ENCODE assay signal across 18 cellular contexts in genomic region chr10:49569031-49569765, GRCh38. TPM values are rescaled to one million over a fixed set of nuclear protein-coding genes. Genes with fewer than 3 reads are reported as not detected.
DNase-seq lines count a peak whose midpoint lies in the region; ATAC-seq and TF ChIP-seq lines count a peak whose summit lies in the region.
"Had no signal": no experiment of that assay in that cellular context is flagged by ENCODE, and none has a peak within 500 bp of the region (broad histone marks: within the 10 kb centered on the region; RNA-seq: fewer than 3 reads in every experiment).

No MANE protein-coding gene starts in this region.

- H3K9me3 Mint-ChIP-seq in activated CD8-positive, alpha-beta T cell treated with anti-CD3 and anti-CD28 coated beads for 36 hours, result no peaks in the 10 kb centered on the region
- no peaks in the 10 kb centered on the region for H3K9me3 Mint-ChIP-seq in activated CD8-positive, alpha-beta T cell treated with anti-CD3 and anti-CD28 coated beads, Interleukin-2, amount 10 ng/mL, durations not matched to agents 7 days and 5 days (ENCODE audit: insufficient read depth)

- intact Hi-C loops in activated CD8-positive, alpha-beta T cell treated with anti-CD3 and anti-CD28 coated beads for 36 hours (cut with micrococcal nuclease), result no loop called here
- intact Hi-C loops in psoas muscle (cut with DNase I), result no loop called here

- no peak overlapping the region for H2AFZ ChIP-seq in fibroblast of lung (ENCODE audit: low read length)
- no peak overlapping the region for H2AFZ ChIP-seq in smooth muscle cell (ENCODE audit: low read depth)

- H4K20me1 ChIP-seq in fibroblast of lung (ENCODE audit: control insufficient read depth, extremely low read depth, insufficient read depth, low read length), result no peaks in the 10 kb centered on the region
- no peaks in the 10 kb centered on the region for H4K20me1 ChIP-seq in smooth muscle cell (ENCODE audit: low read depth)

- H3K9me3 ChIP-seq in fibroblast of lung (ENCODE audit: control insufficient read depth, insufficient read depth, low read depth, low read length), result no peaks in the 10 kb centered on the region
- no peaks in the 10 kb centered on the region for H3K9me3 ChIP-seq in smooth muscle cell (replicated peaks; ENCODE audit: low read depth)
- H3K9me3 ChIP-seq in psoas muscle, result no peaks in the 10 kb centered on the region

- DNase-seq in activated CD8-positive, alpha-beta T cell treated with anti-CD3 and anti-CD28 coated beads for 36 hours, result no peak
- DNase-seq in activated CD8-positive, alpha-beta T cell treated with anti-CD3 and anti-CD28 coated beads, Interleukin-2, amount 10 ng/mL, durations not matched to agents 7 days and 5 days, result no peak
- DNase-seq in T1000 (lab: John Stamatoyannopoulos, UW), result peak; percentile 40
- DNase-seq in fibroblast of lung (ENCODE audit: low read depth in 2 of 2), result peak; percentile 31 to 94
- no peak for DNase-seq in smooth muscle cell (lab: John Stamatoyannopoulos, UW; ENCODE audit: unreplicated experiment)
- DNase-seq in psoas muscle, result no peak
- no peak for DNase-seq in effector CD4-positive, alpha-beta T cell
- DNase-seq: 8988T; activated CD4-positive, alpha-beta T cell treated with anti-CD3 and anti-CD28 coated beads, Interleukin-2, amount 10 ng/mL, durations not matched to agents 7 days and 5 days; activated gamma-delta T cell treated with Interleukin-2 at 50 U/mL for 16 hours; glutamatergic neuron; H9; left colon; NCI-H774; SW 1271 had no signal

- H3K79me2 ChIP-seq in fibroblast of lung (ENCODE audit: control insufficient read depth, insufficient read depth, low read length) (no peaks in the 10 kb centered on the region), smooth muscle cell (ENCODE audit: low read depth) (no peaks in the 10 kb centered on the region)

- no peak overlapping the region for H3K4me3 Mint-ChIP-seq in activated CD8-positive, alpha-beta T cell treated with anti-CD3 and anti-CD28 coated beads for 36 hours
- H3K4me3 Mint-ChIP-seq in activated CD8-positive, alpha-beta T cell treated with anti-CD3 and anti-CD28 coated beads, Interleukin-2, amount 10 ng/mL, durations not matched to agents 7 days and 5 days, result no peak overlapping the region
- H3K4me3 Mint-ChIP-seq: activated CD4-positive, alpha-beta T cell treated with anti-CD3 and anti-CD28 coated beads, Interleukin-2, amount 10 ng/mL, durations not matched to agents 7 days and 5 days; H9 had no signal

- no peaks in the 10 kb centered on the region for H3F3A ChIP-seq in smooth muscle cell (ENCODE audit: low read depth)

- CTCF ChIA-PET in activated CD8-positive, alpha-beta T cell treated with anti-CD3 and anti-CD28 coated beads for 36 hours (lab: Charles Lee), result interaction anchor here (1.4 kb wide), 1 partner anchor 24 kb away, joined by 3 read pairs; no protein-coding TSS in a partner anchor
- CTCF ChIA-PET in activated CD8-positive, alpha-beta T cell treated with anti-CD3 and anti-CD28 coated beads, Interleukin-2, amount 10 ng/mL, durations not matched to agents 7 days and 5 days (lab: Charles Lee), result interaction anchor here (1.4 to 3.2 kb wide), 2 partner anchors 24 to 30 kb away, joined by 6 to 11 read pairs; partner anchors contain the start of gene ERCC6

- peaks cover 16% of the 10 kb centered on the region for H3K4me1 Mint-ChIP-seq in activated CD8-positive, alpha-beta T cell treated with anti-CD3 and anti-CD28 coated beads for 36 hours (ENCODE audit: low read depth)
- H3K4me1 Mint-ChIP-seq in activated CD8-positive, alpha-beta T cell treated with anti-CD3 and anti-CD28 coated beads, Interleukin-2, amount 10 ng/mL, durations not matched to agents 7 days and 5 days (ENCODE audit: low read depth), result peaks cover 38% of the 10 kb centered on the region
- H3K4me1 Mint-ChIP-seq: H9 had no signal

- no peak overlapping the region for H3K9ac ChIP-seq in fibroblast of lung (ENCODE audit: insufficient read depth, low read length)
- no peak overlapping the region for H3K9ac ChIP-seq in smooth muscle cell (ENCODE audit: low read depth)

- H3K4me2 ChIP-seq in fibroblast of lung (ENCODE audit: extremely low read depth, insufficient read depth, low read length) (no peak overlapping the region), smooth muscle cell (no peak overlapping the region)

- ATAC-seq in activated CD8-positive, alpha-beta T cell treated with anti-CD3 and anti-CD28 coated beads for 36 hours, result peak; percentile 22
- no peak for ATAC-seq in activated CD8-positive, alpha-beta T cell treated with anti-CD3 and anti-CD28 coated beads, Interleukin-2, amount 10 ng/mL, durations not matched to agents 7 days and 5 days
- ATAC-seq in GM18520 (IDR thresholded peaks at IDR 0.05; ENCODE audit: unreplicated experiment), result no peak
- no peak for ATAC-seq in psoas muscle
- ATAC-seq: left colon had no signal

- H3K27me3 Mint-ChIP-seq in activated CD8-positive, alpha-beta T cell treated with anti-CD3 and anti-CD28 coated beads for 36 hours, result peaks cover 25% of the 10 kb centered on the region
- peaks cover 5% of the 10 kb centered on the region for H3K27me3 Mint-ChIP-seq in activated CD8-positive, alpha-beta T cell treated with anti-CD3 and anti-CD28 coated beads, Interleukin-2, amount 10 ng/mL, durations not matched to agents 7 days and 5 days (ENCODE audit: low read depth)

- H3K36me3 ChIP-seq in fibroblast of lung (ENCODE audit: control insufficient read depth, insufficient read depth, low read length) (no peaks in the 10 kb centered on the region), smooth muscle cell (ENCODE audit: low read depth) (no peaks in the 10 kb centered on the region), psoas muscle (ENCODE audit: insufficient read depth in 1 of 2, low read depth in 1 of 2) (no peaks in the 10 kb centered on the region)
- H3K36me3 ChIP-seq: tibial nerve had no signal

- H3K4me3 ChIP-seq in fibroblast of lung (replicated peaks in 1 of 4; ENCODE audit: control extremely low read depth in 1 of 4, insufficient read depth in 1 of 4, low read depth in 3 of 4, low read length in 4 of 4), result no peak overlapping the region
- no peak overlapping the region for H3K4me3 ChIP-seq in smooth muscle cell
- H3K4me3 ChIP-seq in psoas muscle, result no peak overlapping the region
- H3K4me3 ChIP-seq: tibial nerve had no signal

- TF ChIP-seq CTCF in activated CD8-positive, alpha-beta T cell treated with anti-CD3 and anti-CD28 coated beads for 36 hours (IDR thresholded peaks at IDR 0.05), result no peak
- TF ChIP-seq CTCF in fibroblast of lung (conservative IDR thresholded peaks at IDR 0.05 in 1 of 2, IDR thresholded peaks at IDR 0.05 in 1 of 2; ENCODE audit: low read depth in 1 of 2, low read length in 2 of 2) (no peak), smooth muscle cell (IDR thresholded peaks at IDR 0.05; ENCODE audit: borderline replicate concordance, insufficient read depth, poor library complexity, severe bottlenecking) (no peak), psoas muscle (IDR thresholded peaks at IDR 0.05) (no peak)

- H3K27me3 ChIP-seq in fibroblast of lung (ENCODE audit: control insufficient read depth, insufficient read depth, low read length), result no peaks in the 10 kb centered on the region
- H3K27me3 ChIP-seq in smooth muscle cell (ENCODE audit: low read depth), result no peaks in the 10 kb centered on the region
- H3K27me3 ChIP-seq in psoas muscle (ENCODE audit: insufficient read depth in 3 of 3, low read length in 2 of 3), result peaks cover 0 to 5% (median 0%) of the 10 kb centered on the region in 3 donors
- H3K27me3 ChIP-seq: tibial nerve had no signal

- H3K4me1 ChIP-seq in fibroblast of lung (ENCODE audit: control insufficient read depth, extremely low read depth, insufficient read depth, low read length), result no peaks in the 10 kb centered on the region
- H3K4me1 ChIP-seq in smooth muscle cell (ENCODE audit: low read depth), result no peaks in the 10 kb centered on the region
- no peaks in the 10 kb centered on the region for H3K4me1 ChIP-seq in psoas muscle
- H3K4me1 ChIP-seq: tibial nerve had no signal

- 45% methylated on average over 3 of the region's 3 CpGs for WGBS in smooth muscle cell (ENCODE audit: low lambda C conversion rate)
- WGBS in psoas muscle, 3 donors, result 53 to 60% (median 56%) methylated on average over 3 of the region's 3 CpGs

- no peaks in the 10 kb centered on the region for H3K36me3 Mint-ChIP-seq in activated CD8-positive, alpha-beta T cell treated with anti-CD3 and anti-CD28 coated beads for 36 hours (ENCODE audit: low read depth)
- H3K36me3 Mint-ChIP-seq in activated CD8-positive, alpha-beta T cell treated with anti-CD3 and anti-CD28 coated beads, Interleukin-2, amount 10 ng/mL, durations not matched to agents 7 days and 5 days (ENCODE audit: low read depth), result peaks cover 2% of the 10 kb centered on the region

- peak overlapping the region; percentile 8 for H3K27ac Mint-ChIP-seq in activated CD8-positive, alpha-beta T cell treated with anti-CD3 and anti-CD28 coated beads for 36 hours
- no peak overlapping the region for H3K27ac Mint-ChIP-seq in activated CD8-positive, alpha-beta T cell treated with anti-CD3 and anti-CD28 coated beads, Interleukin-2, amount 10 ng/mL, durations not matched to agents 7 days and 5 days
- H3K27ac Mint-ChIP-seq: activated CD4-positive, alpha-beta T cell treated with anti-CD3 and anti-CD28 coated beads, Interleukin-2, amount 10 ng/mL, durations not matched to agents 7 days and 5 days; H9 had no signal

- POLR2A ChIA-PET in activated CD8-positive, alpha-beta T cell treated with anti-CD3 and anti-CD28 coated beads for 36 hours (lab: Charles Lee), result no interaction called here
- POLR2A ChIA-PET in activated CD8-positive, alpha-beta T cell treated with anti-CD3 and anti-CD28 coated beads, Interleukin-2, amount 10 ng/mL, durations not matched to agents 7 days and 5 days (lab: Charles Lee), result interaction anchor here (1.2 to 2.5 kb wide), 2 partner anchors 11 to 30 kb away, joined by 3 to 22 read pairs; partner anchors contain the start of gene ERCC6

- H3K27ac ChIP-seq in fibroblast of lung (ENCODE audit: insufficient read depth, low read length) (no peak overlapping the region), smooth muscle cell (ENCODE audit: low read depth) (peak overlapping the region; percentile 19), psoas muscle (no peak overlapping the region)

RNA-seq across cellular contexts. Expression of gene ERCC6, which starts 30.3 kb away (rescaled TPM):
- 10 to 100 TPM; 19.1 to 21.8 TPM for total RNA-seq in activated CD8-positive, alpha-beta T cell treated with anti-CD3 and anti-CD28 coated beads for 36 hours
- total RNA-seq in activated CD8-positive, alpha-beta T cell treated with anti-CD3 and anti-CD28 coated beads, Interleukin-2, amount 10 ng/mL, durations not matched to agents 7 days and 5 days, result 10 to 100 TPM; 20.5 to 20.6 TPM
- total RNA-seq in fibroblast of lung (12.6 and 14.4 TPM in 2 replicates), smooth muscle cell (14.9 and 15.7 TPM in 2 replicates), psoas muscle (10 to 100 TPM; 11.5 to 19.3 (median 15.0) TPM)
- polyA plus RNA-seq in fibroblast of lung (6.2 and 6.9 TPM in 2 replicates), smooth muscle cell (7.2 and 10.2 TPM in 2 replicates), psoas muscle (1 to 10 TPM; 2.7 to 5.2 (median 3.3) TPM)
- polyA plus RNA-seq in fibroblast of lung (2012), result 4.8 and 5.0 TPM in 2 replicates
- polyA minus RNA-seq in fibroblast of lung (ENCODE audit: low replicate concordance), result 27.5 and 32.4 TPM in 2 replicates

RNA-seq across cellular contexts. Expression of gene SLC18A3, which starts 40.9 kb away (rescaled TPM):
- not detected for total RNA-seq in activated CD8-positive, alpha-beta T cell treated with anti-CD3 and anti-CD28 coated beads for 36 hours
- not detected for total RNA-seq in activated CD8-positive, alpha-beta T cell treated with anti-CD3 and anti-CD28 coated beads, Interleukin-2, amount 10 ng/mL, durations not matched to agents 7 days and 5 days
- total RNA-seq in fibroblast of lung, result not detected in 2 replicates
- polyA plus RNA-seq in fibroblast of lung, result not detected in 2 replicates
- not detected in 2 replicates for polyA plus RNA-seq in fibroblast of lung (2012)
- polyA minus RNA-seq in fibroblast of lung (ENCODE audit: low replicate concordance), result not detected in 2 replicates
- not detected in 2 replicates for total RNA-seq in smooth muscle cell
- polyA plus RNA-seq in smooth muscle cell, result 0.46 TPM in 1 of 2 replicates, not detected in the other
- not detected for total RNA-seq in psoas muscle
- not detected for polyA plus RNA-seq in psoas muscle
- total RNA-seq: activated CD4-positive, alpha-beta T cell treated with anti-CD3 and anti-CD28 coated beads, Interleukin-2, amount 10 ng/mL, durations not matched to agents 7 days and 5 days; H9; tibial nerve had no signal
- polyA plus RNA-seq: neural cell had no signal

RNA-seq across cellular contexts. Expression of gene CHAT, which starts 44.6 kb away (rescaled TPM):
- not detected for total RNA-seq in activated CD8-positive, alpha-beta T cell treated with anti-CD3 and anti-CD28 coated beads for 36 hours
- total RNA-seq in activated CD8-positive, alpha-beta T cell treated with anti-CD3 and anti-CD28 coated beads, Interleukin-2, amount 10 ng/mL, durations not matched to agents 7 days and 5 days, result not detected
- total RNA-seq in fibroblast of lung (not detected in 2 replicates), smooth muscle cell (not detected in 2 replicates), psoas muscle (not detected)
- polyA plus RNA-seq in fibroblast of lung (not detected in 2 replicates), smooth muscle cell (not detected in 2 replicates), psoas muscle (not detected)
- polyA plus RNA-seq in fibroblast of lung (2012), result not detected in 2 replicates
- polyA minus RNA-seq in fibroblast of lung (ENCODE audit: low replicate concordance), result not detected in 2 replicates
- total RNA-seq: activated CD4-positive, alpha-beta T cell treated with anti-CD3 and anti-CD28 coated beads, Interleukin-2, amount 10 ng/mL, durations not matched to agents 7 days and 5 days; H9; tibial nerve had no signal
- polyA plus RNA-seq: neural cell had no signal

Comparison
In these comparisons a context has a peak if more than half of its experiments do, and no peak if none do; other contexts are left out.
1. DNase-seq: peak in T1000 (single experiment) and fibroblast of lung (2 of 2); none in activated CD8-positive, alpha-beta T cell treated with anti-CD3 and anti-CD28 coated beads for 36 hours (single experiment), activated CD8-positive, alpha-beta T cell treated with anti-CD3 and anti-CD28 coated beads, Interleukin-2, amount 10 ng/mL, durations not matched to agents 7 days and 5 days (single experiment), smooth muscle cell (single experiment), psoas muscle (0 of 2) and effector CD4-positive, alpha-beta T cell (single experiment).